ENCODE assay signal across 8 cellular contexts in the genomic region with DNA sequence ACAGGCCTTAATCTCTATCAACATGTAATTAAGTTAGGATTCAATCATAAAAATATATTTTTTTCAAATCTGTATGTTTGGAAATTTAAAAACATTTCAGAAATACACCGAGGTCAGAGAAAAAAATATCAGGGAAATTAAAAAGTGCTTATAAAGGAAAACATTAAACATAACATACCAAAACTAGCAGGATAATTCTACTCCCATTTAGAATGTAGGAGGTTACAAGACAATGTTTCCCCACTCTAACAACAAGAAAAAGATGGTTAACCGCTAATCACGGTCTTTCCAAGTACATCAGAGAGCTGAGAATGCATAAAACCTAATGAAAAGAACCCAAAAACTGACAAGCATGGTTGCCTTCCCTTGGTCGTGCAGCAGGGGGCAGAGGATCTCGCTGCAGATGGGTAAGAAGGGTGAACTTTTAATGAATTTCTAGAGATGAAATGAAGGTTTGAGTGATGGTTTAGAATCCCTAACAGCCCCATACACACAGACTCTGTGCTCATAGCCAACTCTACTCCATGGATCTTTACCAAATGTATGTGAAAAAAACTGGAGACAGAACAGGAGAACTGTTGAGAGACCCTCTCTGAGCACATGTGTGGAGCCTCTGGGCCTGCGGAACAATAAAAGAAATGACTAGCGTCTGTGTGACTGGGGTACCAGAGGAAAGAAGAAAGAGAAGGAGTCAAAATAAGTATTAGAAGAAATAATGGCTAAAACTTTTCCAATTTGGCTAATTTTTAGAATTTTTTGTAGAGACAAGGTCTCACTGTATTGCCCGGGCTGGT. TPM values are rescaled to one million over a fixed set of nuclear protein-coding genes. Genes with fewer than 3 reads are reported as not detected.
A peak's percentile ranks its signal among the peaks of the same experiment; 100 is the strongest.
DNase-seq lines count a peak whose midpoint lies in the region; ATAC-seq, FAIRE-seq and TF ChIP-seq lines count a peak whose summit lies in the region.

No MANE protein-coding gene starts in this region.

- H3K27me3 ChIP-seq in pancreas: no peaks in the 10 kb centered on the region

- H3K36me3 Mint-ChIP-seq in activated CD4-positive, alpha-beta T cell treated with anti-CD3 and anti-CD28 coated beads, Interleukin-2, amount 10 ng/mL, durations not matched to agents 7 days and 5 days (ENCODE audit: low read depth): no peaks in the 10 kb centered on the region
- no peaks in the 10 kb centered on the region for H3K36me3 Mint-ChIP-seq in effector memory CD8-positive, alpha-beta T cell (ENCODE audit: insufficient read depth)

- peak; percentile 27 to 60 (median 46) for TF ChIP-seq CTCF in pancreas (IDR thresholded peaks at IDR 0.05)

- FAIRE-seq in pancreas (lab: Jason Lieb, UNC): no peak

- no peak overlapping the region for H3K4me3 ChIP-seq in pancreas

- H3K27ac ChIP-seq in pancreas: no peak overlapping the region

- no peaks in the 10 kb centered on the region for H3K4me1 ChIP-seq in pancreas

- H3K9me3 ChIP-seq in pancreas: no peaks in the 10 kb centered on the region

- H3K27ac Mint-ChIP-seq in activated CD4-positive, alpha-beta T cell treated with anti-CD3 and anti-CD28 coated beads, Interleukin-2, amount 10 ng/mL, durations not matched to agents 7 days and 5 days: no peak overlapping the region
- H3K27ac Mint-ChIP-seq in effector memory CD8-positive, alpha-beta T cell: no peak overlapping the region

- no peaks in the 10 kb centered on the region for H3K9me3 Mint-ChIP-seq in activated CD4-positive, alpha-beta T cell treated with anti-CD3 and anti-CD28 coated beads, Interleukin-2, amount 10 ng/mL, durations not matched to agents 7 days and 5 days
- H3K9me3 Mint-ChIP-seq in effector memory CD8-positive, alpha-beta T cell: no peaks in the 10 kb centered on the region

- WGBS in pancreas, 2 donors: 47 to 58% methylated on average over 8 of the region's 8 CpGs

- no peak overlapping the region for H3K4me3 Mint-ChIP-seq in activated CD4-positive, alpha-beta T cell treated with anti-CD3 and anti-CD28 coated beads, Interleukin-2, amount 10 ng/mL, durations not matched to agents 7 days and 5 days
- no peak overlapping the region for H3K4me3 Mint-ChIP-seq in effector memory CD8-positive, alpha-beta T cell

- peak; percentile 76 for DNase-seq in GM03348 (ENCODE audit: low spot score)
- peak; percentile 47 for DNase-seq in M059J (ENCODE audit: low read depth)
- peak; percentile 68 for DNase-seq in activated CD4-positive, alpha-beta T cell treated with anti-CD3 and anti-CD28 coated beads, Interleukin-2, amount 10 ng/mL, durations not matched to agents 7 days and 5 days
- DNase-seq in effector memory CD8-positive, alpha-beta T cell: peak; percentile 28 to 54 (median 37)
- DNase-seq in pancreas: peak in 2 of 6 donors; percentile 25 to 27
- DNase-seq in COR-L47 (lab: John Stamatoyannopoulos, UW): no peak

- no peaks in the 10 kb centered on the region for H3K36me3 ChIP-seq in pancreas

- intact Hi-C loops in pancreas (cut with DNase I): no loop called here

- peaks cover 10% of the 10 kb centered on the region for H3K4me1 Mint-ChIP-seq in activated CD4-positive, alpha-beta T cell treated with anti-CD3 and anti-CD28 coated beads, Interleukin-2, amount 10 ng/mL, durations not matched to agents 7 days and 5 days
- H3K4me1 Mint-ChIP-seq in effector memory CD8-positive, alpha-beta T cell (ENCODE audit: low read depth in 2 of 2): no peaks in the 10 kb centered on the region

- H3K27me3 Mint-ChIP-seq in activated CD4-positive, alpha-beta T cell treated with anti-CD3 and anti-CD28 coated beads, Interleukin-2, amount 10 ng/mL, durations not matched to agents 7 days and 5 days: peaks cover 7% of the 10 kb centered on the region
- H3K27me3 Mint-ChIP-seq in effector memory CD8-positive, alpha-beta T cell: peaks cover 17 to 19% of the 10 kb centered on the region in 2 donors

- ATAC-seq in effector memory CD8-positive, alpha-beta T cell (replicated peaks): peak; percentile 51
- ATAC-seq in pancreas (peak in 2 of 4 donors; percentile 51 to 66), HG02610 (IDR thresholded peaks at IDR 0.05; ENCODE audit: unreplicated experiment) (no peak), HG03457 (IDR thresholded peaks at IDR 0.05; ENCODE audit: unreplicated experiment) (no peak)

- CTCF ChIA-PET in activated CD4-positive, alpha-beta T cell treated with anti-CD3 and anti-CD28 coated beads, Interleukin-2, amount 10 ng/mL, durations not matched to agents 7 days and 5 days (lab: Charles Lee): interaction anchor here (0.6 to 2.1 kb wide), 2 partner anchors 343 to 749 kb away, joined by 4 to 5 read pairs; no protein-coding TSS in a partner anchor

- POLR2A ChIA-PET in activated CD4-positive, alpha-beta T cell treated with anti-CD3 and anti-CD28 coated beads, Interleukin-2, amount 10 ng/mL, durations not matched to agents 7 days and 5 days (lab: Charles Lee): no interaction called here

RNA-seq across cellular contexts. Expression of a gene that starts 51.3 kb away (rescaled TPM):
- 40.4 and 51.8 TPM in 2 replicates for total RNA-seq in M059J (2014; rRNA removed; shearing (Covaris generic))
- total RNA-seq in activated CD4-positive, alpha-beta T cell treated with anti-CD3 and anti-CD28 coated beads, Interleukin-2, amount 10 ng/mL, durations not matched to agents 7 days and 5 days: 100 to 1,000 TPM; 141 to 146 TPM
- 10 to 100 TPM; 36.0 to 56.8 (median 46.0) TPM for total RNA-seq in pancreas
- 10 to 100 TPM; 32.0 to 41.4 TPM for polyA plus RNA-seq in pancreas
